In the genomic region with DNA sequence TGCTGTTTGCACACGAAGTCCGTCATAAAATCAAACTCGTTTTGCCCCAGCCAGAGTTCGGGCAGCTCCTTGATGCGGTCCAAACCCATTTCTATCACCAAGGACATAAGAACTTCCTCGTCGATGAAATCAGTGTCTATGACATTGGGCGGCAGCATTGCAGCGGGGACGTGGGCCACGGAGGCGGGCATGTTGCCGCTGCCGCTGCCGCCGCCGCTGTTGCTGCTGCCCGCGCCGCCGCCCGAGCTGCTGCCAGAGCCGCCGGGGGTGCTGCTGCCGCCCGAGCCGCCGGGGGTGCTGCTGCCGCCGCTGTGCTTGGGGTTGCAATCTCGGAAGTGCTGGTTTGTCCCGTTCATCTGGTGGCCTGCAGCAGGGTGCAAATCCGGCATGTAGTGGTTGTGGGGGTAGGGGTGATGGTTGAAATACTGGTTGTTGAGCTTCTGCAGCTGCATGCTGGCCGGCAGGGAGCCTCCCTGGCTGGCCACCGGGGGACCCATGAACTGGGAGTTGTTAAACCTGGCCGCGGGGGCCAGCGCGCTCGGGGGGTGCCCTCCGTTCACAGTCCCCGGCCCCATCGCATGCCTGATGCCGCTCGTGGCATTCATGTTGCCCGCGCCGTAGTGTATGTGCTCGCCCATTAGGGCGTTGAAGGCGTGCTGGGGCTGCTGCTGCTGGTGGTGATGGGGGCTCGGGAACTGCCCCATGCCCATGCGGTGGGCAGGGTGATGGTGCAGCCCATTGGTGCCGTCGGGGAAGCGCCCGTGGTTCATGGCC, we compare ENCODE assay signal across 1 cellular context.
TF ChIP-seq lines count a peak whose summit lies in the region.

No MANE protein-coding gene starts in this region.

TF ChIP-seq in neural cell, 6 proteins besides CTCF, POLR2A, EP300 and RAD21:
- TF ChIP-seq, protein P1, sequence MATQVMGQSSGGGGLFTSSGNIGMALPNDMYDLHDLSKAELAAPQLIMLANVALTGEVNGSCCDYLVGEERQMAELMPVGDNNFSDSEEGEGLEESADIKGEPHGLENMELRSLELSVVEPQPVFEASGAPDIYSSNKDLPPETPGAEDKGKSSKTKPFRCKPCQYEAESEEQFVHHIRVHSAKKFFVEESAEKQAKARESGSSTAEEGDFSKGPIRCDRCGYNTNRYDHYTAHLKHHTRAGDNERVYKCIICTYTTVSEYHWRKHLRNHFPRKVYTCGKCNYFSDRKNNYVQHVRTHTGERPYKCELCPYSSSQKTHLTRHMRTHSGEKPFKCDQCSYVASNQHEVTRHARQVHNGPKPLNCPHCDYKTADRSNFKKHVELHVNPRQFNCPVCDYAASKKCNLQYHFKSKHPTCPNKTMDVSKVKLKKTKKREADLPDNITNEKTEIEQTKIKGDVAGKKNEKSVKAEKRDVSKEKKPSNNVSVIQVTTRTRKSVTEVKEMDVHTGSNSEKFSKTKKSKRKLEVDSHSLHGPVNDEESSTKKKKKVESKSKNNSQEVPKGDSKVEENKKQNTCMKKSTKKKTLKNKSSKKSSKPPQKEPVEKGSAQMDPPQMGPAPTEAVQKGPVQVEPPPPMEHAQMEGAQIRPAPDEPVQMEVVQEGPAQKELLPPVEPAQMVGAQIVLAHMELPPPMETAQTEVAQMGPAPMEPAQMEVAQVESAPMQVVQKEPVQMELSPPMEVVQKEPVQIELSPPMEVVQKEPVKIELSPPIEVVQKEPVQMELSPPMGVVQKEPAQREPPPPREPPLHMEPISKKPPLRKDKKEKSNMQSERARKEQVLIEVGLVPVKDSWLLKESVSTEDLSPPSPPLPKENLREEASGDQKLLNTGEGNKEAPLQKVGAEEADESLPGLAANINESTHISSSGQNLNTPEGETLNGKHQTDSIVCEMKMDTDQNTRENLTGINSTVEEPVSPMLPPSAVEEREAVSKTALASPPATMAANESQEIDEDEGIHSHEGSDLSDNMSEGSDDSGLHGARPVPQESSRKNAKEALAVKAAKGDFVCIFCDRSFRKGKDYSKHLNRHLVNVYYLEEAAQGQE (IDR thresholded peaks at IDR 0.05; ENCODE audit: borderline replicate concordance), result no peak
- TF ChIP-seq SMC3 (conservative IDR thresholded peaks at IDR 0.05; ENCODE audit: poor library complexity) (peak; percentile 65), TAF1 (IDR thresholded peaks at IDR 0.05; ENCODE audit: low read depth) (peak; percentile 33), MXI1 (conservative IDR thresholded peaks at IDR 0.05; ENCODE audit: poor library complexity, severe bottlenecking) (peak; percentile 56)
